In genomic region chr17:50348522-50349240, GRCh38 we compare ENCODE assay signal across 10 cellular contexts. TPM values are rescaled to one million over a fixed set of nuclear protein-coding genes. Genes with fewer than 3 reads are reported as not detected.
DNase-seq lines count a peak whose midpoint lies in the region; ATAC-seq and TF ChIP-seq lines count a peak whose summit lies in the region.
"Had no signal": no experiment of that assay in that cellular context is flagged by ENCODE, and none has a peak within 500 bp of the region (broad histone marks: within the 10 kb centered on the region; RNA-seq: fewer than 3 reads in every experiment).

No MANE protein-coding gene starts in this region.

- H3K4me3 Mint-ChIP-seq in Calu3 (ENCODE audit: low read depth, unreplicated experiment): peak overlapping the region; percentile 9
- H3K4me3 Mint-ChIP-seq in brain: peak overlapping the region in 4 of 5 experiments; percentile 75 to 95 (median 87)
- H3K4me3 Mint-ChIP-seq in nephron progenitor cell: peak overlapping the region; percentile 95
- H3K4me3 Mint-ChIP-seq: dendritic cell treated with granulocyte-macrophage colony-stimulating factor and Interleukin-4, amounts not matched to agents 40 ng/mL and 50 ng/mL, for 4 days had no signal

- CTCF ChIA-PET in Calu3 (lab: Charles Lee): interaction anchor here (1.8 kb wide), 1 partner anchor 13 kb away, joined by 4 read pairs; no protein-coding TSS in a partner anchor

- H3K27ac Mint-ChIP-seq in Calu3 (ENCODE audit: unreplicated experiment) (no peak overlapping the region), brain (peak overlapping the region in 2 of 5 experiments; percentile 84 to 89), nephron progenitor cell (no peak overlapping the region)
- H3K27ac Mint-ChIP-seq: dendritic cell treated with granulocyte-macrophage colony-stimulating factor and Interleukin-4, amounts not matched to agents 40 ng/mL and 50 ng/mL, for 4 days had no signal

- no peaks in the 10 kb centered on the region for H3K9me3 Mint-ChIP-seq in Calu3 (ENCODE audit: low read depth, unreplicated experiment)
- no peaks in the 10 kb centered on the region for H3K9me3 Mint-ChIP-seq in brain
- no peaks in the 10 kb centered on the region for H3K9me3 Mint-ChIP-seq in nephron progenitor cell
- H3K9me3 Mint-ChIP-seq: dendritic cell treated with granulocyte-macrophage colony-stimulating factor and Interleukin-4, amounts not matched to agents 40 ng/mL and 50 ng/mL, for 4 days had no signal

- ATAC-seq in HG03108 (IDR thresholded peaks at IDR 0.05; ENCODE audit: unreplicated experiment) (no peak), GM19455 (IDR thresholded peaks at IDR 0.05; ENCODE audit: unreplicated experiment) (no peak)

- H3K27me3 Mint-ChIP-seq in Calu3 (ENCODE audit: unreplicated experiment) (no peaks in the 10 kb centered on the region), brain (peaks cover 13% of the 10 kb centered on the region), nephron progenitor cell (ENCODE audit: low read depth, poor library complexity) (peaks cover 6% of the 10 kb centered on the region)

- no peak for TF ChIP-seq CTCF in Calu3 (IDR thresholded peaks at IDR 0.05; ENCODE audit: unreplicated experiment)
- TF ChIP-seq CTCF in brain (conservative IDR thresholded peaks at IDR 0.05): no peak
- no peak for TF ChIP-seq CTCF in nephron progenitor cell (IDR thresholded peaks at IDR 0.05)

- no TSS peak for BruUV-seq in Calu3 (replicated peaks; lab: Mats Ljungman, UMichigan)

- no peak for DNase-seq in Calu3
- DNase-seq in LHCN-M2 (ENCODE audit: low read depth): peak; percentile 32
- no peak for DNase-seq in nephron progenitor cell
- DNase-seq in NCI-H748 treated with DMSO at 0.1 percent for 48 hours (lab: John Stamatoyannopoulos, UW): no peak
- DNase-seq: activated CD4-positive, alpha-beta T cell treated with anti-CD3 and anti-CD28 coated beads, Interleukin-2, amount 50 U/mL, for 48 hours; PC-9 had no signal

- intact Hi-C loops in Calu3 (cut with micrococcal nuclease; ENCODE audit: unreplicated experiment): no loop called here

- H3K4me1 Mint-ChIP-seq in Calu3 (ENCODE audit: low read depth, unreplicated experiment) (peaks cover 21% of the 10 kb centered on the region), brain (peaks cover 43% of the 10 kb centered on the region), nephron progenitor cell (peaks cover 56% of the 10 kb centered on the region)

- H3K36me3 Mint-ChIP-seq in Calu3 (ENCODE audit: insufficient read depth, unreplicated experiment): peaks cover 44% of the 10 kb centered on the region
- H3K36me3 Mint-ChIP-seq in brain: peaks cover 20% of the 10 kb centered on the region
- peaks cover 27% of the 10 kb centered on the region for H3K36me3 Mint-ChIP-seq in nephron progenitor cell (ENCODE audit: low read depth)

RNA-seq across cellular contexts. Expression of gene XYLT2, which starts 2.8 kb away (rescaled TPM):
- total RNA-seq in Calu3 (2022) (44.3 and 49.3 TPM in 2 replicates), LHCN-M2 (2014; rRNA removed) (41.4 and 48.9 TPM in 2 replicates)
- 24.5 TPM for polyA plus RNA-seq in LHCN-M2 (2012)
- polyA plus RNA-seq in brain (ENCODE audit: insufficient read depth, low read depth, low replicate concordance): 5.6 TPM

RNA-seq across cellular contexts. Expression of gene MRPL27, which starts 24.3 kb away (rescaled TPM):
- 79.0 and 84.0 TPM in 2 replicates for total RNA-seq in Calu3 (2022)
- 79.4 and 81.1 TPM in 2 replicates for total RNA-seq in LHCN-M2 (2014; rRNA removed)
- polyA plus RNA-seq in LHCN-M2 (2012): 157 TPM
- polyA plus RNA-seq in brain (ENCODE audit: insufficient read depth, low read depth, low replicate concordance): 81.3 TPM

RNA-seq across cellular contexts. Expression of gene EME1, which starts 24.3 kb away (rescaled TPM):
- 32.6 and 33.5 TPM in 2 replicates for total RNA-seq in Calu3 (2022)
- 13.9 and 18.1 TPM in 2 replicates for total RNA-seq in LHCN-M2 (2014; rRNA removed)
- 7.2 TPM for polyA plus RNA-seq in LHCN-M2 (2012)
- polyA plus RNA-seq in brain (ENCODE audit: insufficient read depth, low read depth, low replicate concordance): 6.0 TPM

RNA-seq across cellular contexts. Expression of gene LRRC59, which starts 48.6 kb away (rescaled TPM):
- total RNA-seq in Calu3 (2022) (205 and 212 TPM in 2 replicates), LHCN-M2 (2014; rRNA removed) (165 and 189 TPM in 2 replicates)
- 164 TPM for polyA plus RNA-seq in LHCN-M2 (2012)
- polyA plus RNA-seq in brain (ENCODE audit: insufficient read depth, low read depth, low replicate concordance): 78.7 TPM

Comparison
In these comparisons a context has a peak if more than half of its experiments do, and no peak if none do; other contexts are left out.
1. H3K4me3 Mint-ChIP-seq: peak in every context shown above with its lines; median percentile 95 in nephron progenitor cell; 87 in brain; 9 in Calu3.